11 cellular contexts compared by ENCODE assay signal in the genomic region with DNA sequence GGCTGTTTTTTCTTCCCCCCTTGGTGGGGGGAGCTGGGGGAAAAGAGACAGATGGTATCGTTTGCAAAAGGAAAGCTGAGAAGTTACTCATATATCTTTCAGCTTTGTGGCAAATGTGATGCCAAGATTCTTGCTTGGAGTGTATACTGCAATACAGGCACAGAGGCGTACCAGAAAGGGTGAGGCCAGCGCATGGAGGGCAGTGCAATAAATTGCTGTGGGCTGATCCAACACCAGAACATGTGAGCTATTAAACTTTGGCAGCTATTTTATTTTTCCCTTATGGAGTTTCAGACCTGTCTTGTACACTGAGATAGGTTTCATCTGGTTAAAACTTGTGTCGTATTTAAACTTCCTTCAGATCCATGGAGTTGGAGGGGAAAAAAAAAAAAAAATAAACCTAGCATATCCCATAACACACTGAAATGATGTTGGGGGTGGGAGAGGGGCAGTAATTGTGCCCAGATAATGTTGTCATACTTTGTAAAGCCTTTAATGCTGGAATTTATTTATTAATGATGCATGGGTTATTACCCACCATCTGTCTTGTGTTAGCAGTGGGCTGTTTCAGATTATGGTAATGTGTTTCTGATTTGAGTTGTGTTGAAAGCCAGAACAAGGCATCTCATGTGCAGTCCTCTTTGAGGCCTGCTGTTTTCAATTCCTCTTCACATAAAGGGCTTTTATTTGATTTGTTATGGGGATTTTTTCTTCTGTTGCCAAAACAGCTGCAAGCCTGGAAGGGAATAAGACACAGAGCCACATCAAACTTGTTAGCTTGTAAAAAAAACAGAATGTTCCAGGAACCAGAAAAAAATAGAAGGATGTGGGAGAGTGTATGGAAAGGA.
A peak's percentile ranks its signal among the peaks of the same experiment; 100 is the strongest.
DNase-seq lines count a peak whose midpoint lies in the region; ATAC-seq and TF ChIP-seq lines count a peak whose summit lies in the region.
"Had no signal": no experiment of that assay in that cellular context is flagged by ENCODE, and none has a peak within 500 bp of the region (broad histone marks: within the 10 kb centered on the region; RNA-seq: fewer than 3 reads in every experiment).

No MANE protein-coding gene starts in this region.

- H3K36me3 ChIP-seq in mesendoderm (ENCODE audit: control insufficient read depth, insufficient read depth, low read length) (no peaks in the 10 kb centered on the region), transverse colon (no peaks in the 10 kb centered on the region)

- H3K23ac ChIP-seq in mesendoderm (ENCODE audit: low read length), result no peak overlapping the region

- no peaks in the 10 kb centered on the region for H3K4me1 Mint-ChIP-seq in stimulated activated naive CD8-positive, alpha-beta T cell treated with anti-CD3 and anti-CD28 coated beads, Interleukin-15, amount 100 ng/mL, for 72 hours

- intact Hi-C loops in transverse colon (cut with DNase I; ENCODE audit: low total_unique reads), result loop anchor here (5.0 kb wide), 3 partner anchors 614 to 889 kb away; a partner anchor contains a TSS

- TF ChIP-seq POLR2A in transverse colon (IDR thresholded peaks at IDR 0.05), result no peak

- no peaks in the 10 kb centered on the region for H3K27me3 Mint-ChIP-seq in stimulated activated naive CD8-positive, alpha-beta T cell treated with anti-CD3 and anti-CD28 coated beads, Interleukin-15, amount 100 ng/mL, for 72 hours
- H3K27me3 Mint-ChIP-seq: stimulated activated naive CD8-positive, alpha-beta T cell treated with anti-CD3 and anti-CD28 coated beads, Interleukin-15, Interleukin-2, amounts not matched to agents 100 ng/mL and 50 ng/mL, for 24 hours had no signal

- no CpG with 5 or more reads among the region's 4 CpGs for WGBS in mesendoderm (ENCODE audit: extremely low coverage, insufficient coverage, low lambda C conversion rate)
- WGBS in transverse colon (ENCODE audit: low coverage in 1 of 2), 2 donors, result 28 to 40% methylated on average over 4 of the region's 4 CpGs

- H3K4me3 ChIP-seq in mesendoderm (ENCODE audit: low read length) (no peak overlapping the region), transverse colon (no peak overlapping the region)
- H3K4me3 ChIP-seq: GM23338 had no signal

- H3K79me2 ChIP-seq in mesendoderm (ENCODE audit: control insufficient read depth, insufficient read depth, low read length), result no peaks in the 10 kb centered on the region

- H3K27me3 ChIP-seq in mesendoderm (ENCODE audit: insufficient read depth, low read length, poor library complexity) (no peaks in the 10 kb centered on the region), transverse colon (no peaks in the 10 kb centered on the region)

- no peak overlapping the region for H3K18ac ChIP-seq in mesendoderm (ENCODE audit: low read length)

- no peak for ATAC-seq in stimulated activated naive CD8-positive, alpha-beta T cell treated with anti-CD3 and anti-CD28 coated beads, Interleukin-15, amount 100 ng/mL, for 72 hours
- ATAC-seq: GM23338 had no signal

- peaks cover 0 to 12% of the 10 kb centered on the region in 2 donors for H3K9me3 Mint-ChIP-seq in stimulated activated naive CD8-positive, alpha-beta T cell treated with anti-CD3 and anti-CD28 coated beads, Interleukin-15, amount 100 ng/mL, for 72 hours

- H4K5ac ChIP-seq in mesendoderm (ENCODE audit: low read length), result no peak overlapping the region

- no peak overlapping the region for H2AK5ac ChIP-seq in mesendoderm (ENCODE audit: low read length)

- H3K27ac ChIP-seq in mesendoderm (ENCODE audit: low read depth, low read length) (no peak overlapping the region), transverse colon (peak overlapping the region; percentile 40 to 82 (median 75))

- no peak overlapping the region for H2BK120ac ChIP-seq in mesendoderm (ENCODE audit: low read depth, low read length)

- TF ChIP-seq EP300 in transverse colon (IDR thresholded peaks at IDR 0.05; ENCODE audit: low read depth), result peak; percentile 31

- peak; percentile 16 for DNase-seq in NCI-H2081 treated with DMSO at 0.1 percent for 48 hours (lab: John Stamatoyannopoulos, UW)
- DNase-seq in cerebellum (ENCODE audit: low spot score), result peak; percentile 11
- no peak for DNase-seq in mesendoderm
- DNase-seq in transverse colon, result peak; percentile 15
- DNase-seq in effector CD8-positive, alpha-beta T cell (lab: John Stamatoyannopoulos, UW), result no peak
- no peak for DNase-seq in HPDE6-E6E7 (ENCODE audit: extremely low spot score)
- DNase-seq in stimulated activated naive CD8-positive, alpha-beta T cell treated with anti-CD3 and anti-CD28 coated beads, Interleukin-15, amount 100 ng/mL, for 72 hours, result no peak
- no peak for DNase-seq in kidney glomerular epithelial cell (lab: John Stamatoyannopoulos, UW)
- DNase-seq: RPMI8226 had no signal

- no peak overlapping the region for H3K56ac ChIP-seq in mesendoderm (ENCODE audit: low read length)

- H2BK15ac ChIP-seq in mesendoderm (replicated peaks; ENCODE audit: low read depth), result peak overlapping the region; percentile 85

- no peak overlapping the region for H3K9ac ChIP-seq in mesendoderm (ENCODE audit: low read length)

- no peaks in the 10 kb centered on the region for H3K79me1 ChIP-seq in mesendoderm (ENCODE audit: low read length)

- TF ChIP-seq CTCF in transverse colon (IDR thresholded peaks at IDR 0.05), result no peak

- no peak overlapping the region for H4K8ac ChIP-seq in mesendoderm (ENCODE audit: low read depth, low read length)

- no peak overlapping the region for H2BK5ac ChIP-seq in mesendoderm (ENCODE audit: low read length)

- H3K4me1 ChIP-seq in mesendoderm (ENCODE audit: control insufficient read depth, low read depth, low read length), result no peaks in the 10 kb centered on the region
- peaks cover 0 to 20% (median 6%) of the 10 kb centered on the region in 4 donors for H3K4me1 ChIP-seq in transverse colon

- H3K4ac ChIP-seq in mesendoderm (ENCODE audit: low read depth, low read length), result no peak overlapping the region

- H3K9me3 ChIP-seq in transverse colon, result no peaks in the 10 kb centered on the region

- no peak overlapping the region for H3K4me2 ChIP-seq in mesendoderm (ENCODE audit: low read length)
- H3K4me2 ChIP-seq: GM23338 had no signal

- no peak overlapping the region for H3K4me3 Mint-ChIP-seq in stimulated activated naive CD8-positive, alpha-beta T cell treated with anti-CD3 and anti-CD28 coated beads, Interleukin-15, amount 100 ng/mL, for 72 hours
- H3K4me3 Mint-ChIP-seq: GM23338; stimulated activated naive CD8-positive, alpha-beta T cell treated with anti-CD3 and anti-CD28 coated beads, Interleukin-15, Interleukin-2, amounts not matched to agents 100 ng/mL and 50 ng/mL, for 24 hours had no signal

- H3K27ac Mint-ChIP-seq in stimulated activated naive CD8-positive, alpha-beta T cell treated with anti-CD3 and anti-CD28 coated beads, Interleukin-15, amount 100 ng/mL, for 72 hours, result no peak overlapping the region
- H3K27ac Mint-ChIP-seq: GM23338; stimulated activated naive CD8-positive, alpha-beta T cell treated with anti-CD3 and anti-CD28 coated beads, Interleukin-15, Interleukin-2, amounts not matched to agents 100 ng/mL and 50 ng/mL, for 24 hours had no signal

- in situ Hi-C loops in transverse colon (cut with MboI; ENCODE audit: low pct_ligation_motif_present in 1 of 4, low pct_unique_long_range_greater_than_20kb in 1 of 4, low sequenced_read_pairs in 3 of 4), result no loop called here

Comparison
In these comparisons a context has a peak if more than half of its experiments do, and no peak if none do; other contexts are left out.
1. DNase-seq: peak in NCI-H2081 treated with DMSO at 0.1 percent for 48 hours (single experiment), cerebellum (single experiment) and transverse colon (single experiment); none in mesendoderm (single experiment), effector CD8-positive, alpha-beta T cell (single experiment), HPDE6-E6E7 (single experiment), stimulated activated naive CD8-positive, alpha-beta T cell treated with anti-CD3 and anti-CD28 coated beads, Interleukin-15, amount 100 ng/mL, for 72 hours (0 of 2) and kidney glomerular epithelial cell (single experiment).